Comparison of ENCODE assay signal across 19 cellular contexts in the genomic region with DNA sequence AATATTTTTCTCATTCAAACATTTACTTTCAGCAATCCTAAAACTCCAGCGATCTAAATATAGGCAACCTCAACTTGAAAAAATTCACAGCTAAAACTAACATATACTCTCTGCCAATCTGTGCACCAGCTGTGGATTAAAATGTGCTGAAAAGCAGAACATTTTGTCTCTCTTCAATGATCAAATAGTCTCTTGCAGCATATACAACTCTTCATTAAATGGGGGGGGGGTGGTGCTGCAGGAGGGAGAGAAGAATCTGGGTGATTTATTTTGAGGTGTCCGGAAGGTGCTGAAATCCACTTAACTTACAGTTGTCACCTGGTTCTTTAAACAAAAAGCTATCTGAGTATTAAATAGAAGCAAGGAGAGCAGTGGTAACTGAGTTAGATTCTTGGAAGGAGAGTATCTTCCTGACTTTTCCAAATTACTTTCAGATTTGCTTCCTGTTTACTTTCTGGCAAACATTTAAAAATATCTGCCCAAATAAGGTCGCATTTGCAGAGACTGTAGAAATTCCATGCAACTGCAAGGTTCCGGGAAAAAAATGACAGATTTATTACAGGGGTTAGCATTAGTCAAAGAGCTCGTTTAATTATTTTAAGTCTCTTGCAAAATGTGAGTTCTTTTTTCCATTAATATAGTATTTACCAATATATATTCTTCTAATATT.
A peak's percentile ranks its signal among the peaks of the same experiment; 100 is the strongest.
DNase-seq lines count a peak whose midpoint lies in the region; ATAC-seq, FAIRE-seq and TF ChIP-seq lines count a peak whose summit lies in the region.
"Had no signal": no experiment of that assay in that cellular context is flagged by ENCODE, and none has a peak within 500 bp of the region (broad histone marks: within the 10 kb centered on the region; RNA-seq: fewer than 3 reads in every experiment).

No MANE protein-coding gene starts in this region.

- no TSS peak for BruUV-seq in Calu3 (replicated peaks; lab: Mats Ljungman, UMichigan)

- intact Hi-C loops in Calu3 (cut with micrococcal nuclease; ENCODE audit: unreplicated experiment): no loop called here

- H3K4me1 Mint-ChIP-seq in nephron (peaks cover 23% of the 10 kb centered on the region), Calu3 (ENCODE audit: low read depth, unreplicated experiment) (no peaks in the 10 kb centered on the region)

- H3K27ac Mint-ChIP-seq in nephron (peak overlapping the region; percentile 54 to 92 (median 80)), Calu3 (ENCODE audit: unreplicated experiment) (no peak overlapping the region)
- H3K27ac Mint-ChIP-seq: activated CD8-positive, alpha-beta T cell treated with anti-CD3 and anti-CD28 coated beads, Interleukin-2, amount 10 ng/mL, durations not matched to agents 7 days and 5 days; activated T-helper 2 cell treated with anti-CD3 and anti-CD28 coated beads, Interferon-gamma antibody, Interleukin-2, Interleukin-4, amounts not matched to agents 10 μg/mL and 5 μg/mL and 100 μg/mL, durations not matched to agents 14 hours and 24 hours and 36 hours; type B pancreatic cell had no signal

- peak; percentile 50 for DNase-seq in AG09319 (ENCODE audit: extremely low read depth, low read depth)
- DNase-seq in HFF-Myc (ENCODE audit: extremely low read depth, low read depth): peak; percentile 62
- peak; percentile 89 for DNase-seq in fibroblast of gingiva (ENCODE audit: low read depth)
- no peak for DNase-seq in SHP77 treated with DMSO at 0.1 percent for 48 hours (lab: John Stamatoyannopoulos, UW)
- DNase-seq in urothelium cell line (ENCODE audit: low spot score): no peak
- no peak for DNase-seq in Calu3
- DNase-seq: activated CD8-positive, alpha-beta T cell treated with anti-CD3 and anti-CD28 coated beads, Interleukin-2, amount 10 ng/mL, durations not matched to agents 7 days and 5 days; amniotic stem cell; DMS79 treated with DMSO at 0.1 percent for 48 hours; lower lobe of right lung; NCI-H146; NCI-H524 treated with DMSO at 0.1 percent for 48 hours; stimulated activated CD4-positive, alpha-beta T cell treated with anti-CD3 and anti-CD28 coated beads, Interleukin-4, amount 100 ng/mL, for 1 hour; SW 1271 had no signal

- no peak for FAIRE-seq in urothelium cell line (lab: Jason Lieb, UNC)

- no peak for TF ChIP-seq CTCF in AG09319 (IDR thresholded peaks at IDR 0.05; ENCODE audit: low read depth, low read length)
- no peak for TF ChIP-seq CTCF in HFF-Myc (IDR thresholded peaks at IDR 0.05; ENCODE audit: low read depth, low read length, missing control alignments)
- TF ChIP-seq CTCF in nephron (IDR thresholded peaks at IDR 0.05; ENCODE audit: unreplicated experiment in 3 of 3): no peak
- no peak for TF ChIP-seq CTCF in Calu3 (IDR thresholded peaks at IDR 0.05; ENCODE audit: unreplicated experiment)

- H3K4me3 Mint-ChIP-seq in nephron (peak overlapping the region; percentile 36 to 39 (median 38)), Calu3 (ENCODE audit: low read depth, unreplicated experiment) (no peak overlapping the region)
- H3K4me3 Mint-ChIP-seq: activated CD8-positive, alpha-beta T cell treated with anti-CD3 and anti-CD28 coated beads, Interleukin-2, amount 10 ng/mL, durations not matched to agents 7 days and 5 days; type B pancreatic cell had no signal

- H3K9me3 Mint-ChIP-seq in nephron (peaks cover 3% of the 10 kb centered on the region), Calu3 (ENCODE audit: low read depth, unreplicated experiment) (peaks cover 4% of the 10 kb centered on the region)
- H3K9me3 Mint-ChIP-seq: activated T-helper 2 cell treated with anti-CD3 and anti-CD28 coated beads, Interferon-gamma antibody, Interleukin-2, Interleukin-4, amounts not matched to agents 10 μg/mL and 5 μg/mL and 100 μg/mL, durations not matched to agents 14 hours and 24 hours and 36 hours; type B pancreatic cell had no signal

- no peak overlapping the region for H3K4me3 ChIP-seq in HFF-Myc (replicated peaks; ENCODE audit: low read depth, low read length)
- H3K4me3 ChIP-seq: lower lobe of right lung, right atrium auricular region had no signal

- H3K27me3 Mint-ChIP-seq in nephron (ENCODE audit: low read depth) (no peaks in the 10 kb centered on the region), Calu3 (ENCODE audit: unreplicated experiment) (no peaks in the 10 kb centered on the region)
- H3K27me3 Mint-ChIP-seq: type B pancreatic cell had no signal

- ATAC-seq in HG02798 (IDR thresholded peaks at IDR 0.05; ENCODE audit: poor library complexity, unreplicated experiment): no peak
- ATAC-seq: activated CD8-positive, alpha-beta T cell treated with anti-CD3 and anti-CD28 coated beads, Interleukin-2, amount 10 ng/mL, durations not matched to agents 7 days and 5 days; lower lobe of right lung had no signal

- no peaks in the 10 kb centered on the region for H3K36me3 Mint-ChIP-seq in nephron (ENCODE audit: low read depth)
- H3K36me3 Mint-ChIP-seq in Calu3 (ENCODE audit: insufficient read depth, unreplicated experiment): no peaks in the 10 kb centered on the region
- H3K36me3 Mint-ChIP-seq: type B pancreatic cell had no signal

- CTCF ChIA-PET in Calu3 (lab: Charles Lee): interaction anchor here (0.8 kb wide), 1 partner anchor 144 kb away, joined by 3 read pairs; no protein-coding TSS in a partner anchor

Comparison
In these comparisons a context has a peak if more than half of its experiments do, and no peak if none do; other contexts are left out.
1. DNase-seq: peak in AG09319 (single experiment), HFF-Myc (single experiment) and fibroblast of gingiva (single experiment); none in SHP77 treated with DMSO at 0.1 percent for 48 hours (single experiment), urothelium cell line (single experiment) and Calu3 (single experiment).